Comparison of ENCODE assay signal across 8 cellular contexts in genomic region chr6:33161354-33162320, GRCh38. TPM values are rescaled to one million over a fixed set of nuclear protein-coding genes. Genes with fewer than 3 reads are reported as not detected.
DNase-seq lines count a peak whose midpoint lies in the region; ATAC-seq and TF ChIP-seq lines count a peak whose summit lies in the region.

No MANE protein-coding gene starts in this region.

- no peak for TF ChIP-seq POLR2A in lower leg skin (IDR thresholded peaks at IDR 0.05)

- intact Hi-C loops in lower leg skin (cut with DNase I; ENCODE audit: low total_unique reads): no loop called here

- DNase-seq in Caki2 (ENCODE audit: low read depth): peak; percentile 51
- DNase-seq in H7: peak; percentile 96
- peak; percentile 45 to 74 for DNase-seq in NCI-H446 (lab: John Stamatoyannopoulos, UW)
- peak; percentile 75 to 79 for DNase-seq in activated CD4-positive, alpha-beta T cell treated with anti-CD3 and anti-CD28 coated beads, Interleukin-2, amount 50 U/mL, for 4 hours
- peak; percentile 6 to 56 for DNase-seq in dermis microvascular lymphatic vessel endothelial cell (ENCODE audit: low read depth in 2 of 2)
- DNase-seq in lower leg skin (ENCODE audit: low spot score in 2 of 2): peak; percentile 63 to 96
- DNase-seq in stimulated activated CD4-positive, alpha-beta T cell treated with anti-CD3 and anti-CD28 coated beads, Interleukin-4, amount 100 ng/mL, for 1 hour: peak; percentile 82

- H3K4me3 ChIP-seq in H7 (ENCODE audit: insufficient read depth, low read depth, low read length): peak overlapping the region; percentile 58
- H3K4me3 ChIP-seq in lower leg skin (ENCODE audit: low read depth, poor library complexity, severe bottlenecking): no peak overlapping the region

- H3K27me3 ChIP-seq in H7 (ENCODE audit: control insufficient read depth, insufficient read depth, low read length): peaks cover 18% of the 10 kb centered on the region

- ATAC-seq in HG03521 (IDR thresholded peaks at IDR 0.05; ENCODE audit: unreplicated experiment): no peak

- H3K36me3 ChIP-seq in H7 (replicated peaks; ENCODE audit: control insufficient read depth, insufficient read depth, low read length): no peaks in the 10 kb centered on the region

- WGBS in lower leg skin, 2 donors: 4 to 6% methylated on average over 40 to 56 of the region's 58 CpGs

- in situ Hi-C loops in Caki2 (cut with HindIII; ENCODE audit: low pct_unique_long_range_greater_than_20kb, low sequenced_read_pairs): no loop called here

- TF ChIP-seq CTCF in lower leg skin (IDR thresholded peaks at IDR 0.05): peak in 1 of 3 donors; percentile 76

RNA-seq across cellular contexts. Expression of gene COL11A2, which starts 30.6 kb away (rescaled TPM):
- 0.20 and 1.4 TPM in 2 replicates for total RNA-seq in Caki2 (2014; rRNA removed; shearing (Covaris generic); ENCODE audit: low replicate concordance)
- 0.48 and 0.67 TPM in 2 replicates for total RNA-seq in H7 (2014; rRNA removed; shearing (Covaris generic))
- total RNA-seq in dermis microvascular lymphatic vessel endothelial cell: under 0.01 and 0.38 TPM in 2 replicates
- total RNA-seq in lower leg skin: under 1 TPM; 0.16 to 0.30 (median 0.28) TPM

RNA-seq across cellular contexts. Expression of gene RXRB, which starts 38.8 kb away (rescaled TPM):
- 25.1 and 30.0 TPM in 2 replicates for total RNA-seq in Caki2 (2014; rRNA removed; shearing (Covaris generic); ENCODE audit: low replicate concordance)
- 16.7 and 18.1 TPM in 2 replicates for total RNA-seq in H7 (2014; rRNA removed; shearing (Covaris generic))
- 18.7 and 26.0 TPM in 2 replicates for total RNA-seq in dermis microvascular lymphatic vessel endothelial cell
- 10 to 100 TPM; 17.8 to 27.3 (median 24.9) TPM for total RNA-seq in lower leg skin

RNA-seq across cellular contexts. Expression of gene SLC39A7, which starts 39.0 kb away (rescaled TPM):
- total RNA-seq in Caki2 (2014; rRNA removed; shearing (Covaris generic); ENCODE audit: low replicate concordance): 232 and 245 TPM in 2 replicates
- total RNA-seq in H7 (2014; rRNA removed; shearing (Covaris generic)): 96.3 and 115 TPM in 2 replicates
- 83.1 and 112 TPM in 2 replicates for total RNA-seq in dermis microvascular lymphatic vessel endothelial cell
- 10 to 100 TPM; 35.4 to 52.7 (median 39.1) TPM for total RNA-seq in lower leg skin

RNA-seq across cellular contexts. Expression of gene HSD17B8, which starts 42.8 kb away (rescaled TPM):
- 41.2 and 79.7 TPM in 2 replicates for total RNA-seq in Caki2 (2014; rRNA removed; shearing (Covaris generic); ENCODE audit: low replicate concordance)
- total RNA-seq in H7 (2014; rRNA removed; shearing (Covaris generic)): 14.7 and 16.0 TPM in 2 replicates
- total RNA-seq in dermis microvascular lymphatic vessel endothelial cell (7.7 and 11.5 TPM in 2 replicates), lower leg skin (10 to 100 TPM; 39.3 to 49.5 (median 41.8) TPM)

RNA-seq across cellular contexts. Expression of gene RING1, which starts 46.7 kb away (rescaled TPM):
- total RNA-seq in Caki2 (2014; rRNA removed; shearing (Covaris generic); ENCODE audit: low replicate concordance): 51.4 and 56.9 TPM in 2 replicates
- total RNA-seq in H7 (2014; rRNA removed; shearing (Covaris generic)): 18.5 and 19.7 TPM in 2 replicates
- total RNA-seq in dermis microvascular lymphatic vessel endothelial cell (17.1 and 26.6 TPM in 2 replicates), lower leg skin (10 to 100 TPM; 10.0 to 22.1 (median 13.7) TPM)

Comparison
In these comparisons a context has a peak if more than half of its experiments do, and no peak if none do; other contexts are left out.
1. DNase-seq: peak in every context shown above with its lines; median percentile 96 in H7; 82 in stimulated activated CD4-positive, alpha-beta T cell treated with anti-CD3 and anti-CD28 coated beads, Interleukin-4, amount 100 ng/mL, for 1 hour; 80 in lower leg skin; 77 in activated CD4-positive, alpha-beta T cell treated with anti-CD3 and anti-CD28 coated beads, Interleukin-2, amount 50 U/mL, for 4 hours; 60 in NCI-H446; 51 in Caki2; 31 in dermis microvascular lymphatic vessel endothelial cell.